In the genomic region with DNA sequence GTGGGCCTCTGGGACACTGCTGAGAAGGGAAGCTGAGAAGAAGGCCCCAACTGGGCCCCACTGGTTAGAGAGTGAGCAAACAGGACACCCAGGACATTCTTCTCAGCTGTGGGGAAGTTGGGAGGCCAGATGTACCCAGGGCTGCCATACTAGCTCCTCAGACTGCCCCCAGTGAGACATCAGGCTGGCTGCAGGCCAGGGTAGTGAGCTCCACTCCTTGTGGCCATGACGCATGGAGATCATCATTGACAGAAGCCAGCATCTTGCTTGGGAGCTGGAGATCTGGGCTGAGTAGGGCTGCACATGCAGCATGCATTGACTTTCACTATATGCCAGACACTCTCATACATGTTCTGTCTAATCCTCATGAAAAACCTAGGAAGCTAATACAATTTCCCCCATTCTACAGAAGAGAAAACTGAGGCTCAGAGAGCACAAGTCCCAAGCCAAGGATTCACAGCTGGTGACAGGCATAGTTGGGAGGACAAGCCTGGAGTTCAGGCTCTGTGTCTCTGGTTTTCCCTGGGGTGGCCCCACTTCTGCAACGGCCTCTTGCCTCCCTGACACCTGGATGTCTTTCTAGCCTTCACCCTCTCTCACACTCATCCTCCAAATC, we compare ENCODE assay signal across 2 cellular contexts.
TF ChIP-seq lines count a peak whose summit lies in the region.

No MANE protein-coding gene starts in this region.

TF ChIP-seq in liver, 16 proteins besides CTCF, POLR2A, EP300 and RAD21:
- TF ChIP-seq HNF4A (conservative IDR thresholded peaks at IDR 0.05) (no peak), NR2F2 (IDR thresholded peaks at IDR 0.05) (no peak), JUND (IDR thresholded peaks at IDR 0.05) (no peak), ATF3 (IDR thresholded peaks at IDR 0.05) (no peak), SP1 (IDR thresholded peaks at IDR 0.05) (no peak), TAF1 (conservative IDR thresholded peaks at IDR 0.05) (no peak), HNF4G (IDR thresholded peaks at IDR 0.05) (no peak), FOXA1 (IDR thresholded peaks at IDR 0.05) (no peak), YY1 (IDR thresholded peaks at IDR 0.05) (no peak), GABPA (IDR thresholded peaks at IDR 0.05 in 1 of 2, conservative IDR thresholded peaks at IDR 0.05 in 1 of 2) (no peak)
- TF ChIP-seq, protein P1, sequence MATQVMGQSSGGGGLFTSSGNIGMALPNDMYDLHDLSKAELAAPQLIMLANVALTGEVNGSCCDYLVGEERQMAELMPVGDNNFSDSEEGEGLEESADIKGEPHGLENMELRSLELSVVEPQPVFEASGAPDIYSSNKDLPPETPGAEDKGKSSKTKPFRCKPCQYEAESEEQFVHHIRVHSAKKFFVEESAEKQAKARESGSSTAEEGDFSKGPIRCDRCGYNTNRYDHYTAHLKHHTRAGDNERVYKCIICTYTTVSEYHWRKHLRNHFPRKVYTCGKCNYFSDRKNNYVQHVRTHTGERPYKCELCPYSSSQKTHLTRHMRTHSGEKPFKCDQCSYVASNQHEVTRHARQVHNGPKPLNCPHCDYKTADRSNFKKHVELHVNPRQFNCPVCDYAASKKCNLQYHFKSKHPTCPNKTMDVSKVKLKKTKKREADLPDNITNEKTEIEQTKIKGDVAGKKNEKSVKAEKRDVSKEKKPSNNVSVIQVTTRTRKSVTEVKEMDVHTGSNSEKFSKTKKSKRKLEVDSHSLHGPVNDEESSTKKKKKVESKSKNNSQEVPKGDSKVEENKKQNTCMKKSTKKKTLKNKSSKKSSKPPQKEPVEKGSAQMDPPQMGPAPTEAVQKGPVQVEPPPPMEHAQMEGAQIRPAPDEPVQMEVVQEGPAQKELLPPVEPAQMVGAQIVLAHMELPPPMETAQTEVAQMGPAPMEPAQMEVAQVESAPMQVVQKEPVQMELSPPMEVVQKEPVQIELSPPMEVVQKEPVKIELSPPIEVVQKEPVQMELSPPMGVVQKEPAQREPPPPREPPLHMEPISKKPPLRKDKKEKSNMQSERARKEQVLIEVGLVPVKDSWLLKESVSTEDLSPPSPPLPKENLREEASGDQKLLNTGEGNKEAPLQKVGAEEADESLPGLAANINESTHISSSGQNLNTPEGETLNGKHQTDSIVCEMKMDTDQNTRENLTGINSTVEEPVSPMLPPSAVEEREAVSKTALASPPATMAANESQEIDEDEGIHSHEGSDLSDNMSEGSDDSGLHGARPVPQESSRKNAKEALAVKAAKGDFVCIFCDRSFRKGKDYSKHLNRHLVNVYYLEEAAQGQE (IDR thresholded peaks at IDR 0.05), result no peak

TF ChIP-seq in HepG2, 621 proteins besides CTCF, POLR2A, EP300 and RAD21:
- no peak for TF ChIP-seq MLX (CRISPR knock-in tag; IDR thresholded peaks at IDR 0.05)
- TF ChIP-seq SMARCE1 (IDR thresholded peaks at IDR 0.05; ENCODE audit: borderline replicate concordance), result no peak
- TF ChIP-seq, protein P2, sequence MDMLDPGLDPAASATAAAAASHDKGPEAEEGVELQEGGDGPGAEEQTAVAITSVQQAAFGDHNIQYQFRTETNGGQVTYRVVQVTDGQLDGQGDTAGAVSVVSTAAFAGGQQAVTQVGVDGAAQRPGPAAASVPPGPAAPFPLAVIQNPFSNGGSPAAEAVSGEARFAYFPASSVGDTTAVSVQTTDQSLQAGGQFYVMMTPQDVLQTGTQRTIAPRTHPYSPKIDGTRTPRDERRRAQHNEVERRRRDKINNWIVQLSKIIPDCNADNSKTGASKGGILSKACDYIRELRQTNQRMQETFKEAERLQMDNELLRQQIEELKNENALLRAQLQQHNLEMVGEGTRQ (IDR thresholded peaks at IDR 0.05; ENCODE audit: low read depth, low read length), result no peak
- TF ChIP-seq, protein P2 (CRISPR knock-in tag; IDR thresholded peaks at IDR 0.05; ENCODE audit: borderline replicate concordance), result no peak
- TF ChIP-seq SOX6 (IDR thresholded peaks at IDR 0.05), result no peak
- TF ChIP-seq SOX6 (CRISPR knock-in tag; IDR thresholded peaks at IDR 0.05), result no peak
- TF ChIP-seq RXRB (CRISPR knock-in tag; IDR thresholded peaks at IDR 0.05; ENCODE audit: borderline replicate concordance), result no peak
- TF ChIP-seq FOXM1 (CRISPR knock-in tag; IDR thresholded peaks at IDR 0.05), result no peak
- TF ChIP-seq RBFOX2 (IDR thresholded peaks at IDR 0.05; ENCODE audit: low read depth, low read length), result no peak
- no peak for TF ChIP-seq FIP1L1 (IDR thresholded peaks at IDR 0.05; ENCODE audit: borderline replicate concordance, insufficient read depth, low read depth, low read length)
- no peak for TF ChIP-seq CHCHD3 (CRISPR knock-in tag; IDR thresholded peaks at IDR 0.05)
- TF ChIP-seq SNAPC2 (CRISPR knock-in tag; IDR thresholded peaks at IDR 0.05), result no peak
- no peak for TF ChIP-seq ZNF510 (CRISPR knock-in tag; IDR thresholded peaks at IDR 0.05; ENCODE audit: low read depth)
- TF ChIP-seq ZBTB43 (CRISPR knock-in tag; conservative IDR thresholded peaks at IDR 0.05), result no peak
- no peak for TF ChIP-seq ZNF33A (CRISPR knock-in tag; IDR thresholded peaks at IDR 0.05; ENCODE audit: borderline replicate concordance)
- TF ChIP-seq TARDBP (CRISPR knock-in tag; IDR thresholded peaks at IDR 0.05), result no peak
- TF ChIP-seq KMT2A (CRISPR knock-in tag; IDR thresholded peaks at IDR 0.05), result no peak
TF ChIP-seq in HepG2: peak in this region for 0.
